ENCODE assay signal across 1 cellular context in the genomic region with DNA sequence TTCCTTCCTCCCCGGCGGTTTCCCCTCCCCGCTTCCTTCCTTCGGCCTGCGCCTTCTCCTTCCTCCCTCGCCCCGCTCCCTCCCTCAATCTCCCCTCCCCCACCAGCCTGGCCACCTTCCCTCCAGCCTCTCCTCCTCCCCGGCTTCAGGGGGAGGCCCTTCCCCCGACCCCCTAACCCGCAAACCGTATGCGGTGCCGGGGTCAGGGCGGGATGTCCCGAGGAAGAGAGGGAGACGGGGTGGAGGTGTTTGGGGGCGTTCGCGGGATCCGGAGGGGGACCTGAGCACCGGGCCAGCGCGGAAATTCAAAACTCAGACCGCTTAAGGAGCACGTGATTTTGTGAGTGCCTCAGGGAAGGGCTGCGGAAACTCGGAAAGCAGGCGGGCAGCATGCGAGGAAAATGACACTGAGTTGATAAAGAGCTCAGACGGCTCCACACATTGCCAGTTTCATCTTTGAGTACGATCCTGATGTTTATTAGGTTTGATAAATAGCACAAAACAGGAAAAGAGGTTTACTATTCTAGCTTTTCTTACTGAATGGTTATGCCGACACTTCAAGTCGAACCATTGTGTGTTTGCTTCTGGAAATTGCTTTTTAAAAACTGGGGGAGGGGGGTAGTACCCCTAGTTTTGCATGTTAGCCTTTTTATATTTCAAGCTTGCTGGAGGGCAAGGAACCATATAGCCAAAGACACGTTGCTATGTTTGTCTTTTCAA.
TF ChIP-seq lines count a peak whose summit lies in the region.

No MANE protein-coding gene starts in this region.

TF ChIP-seq in K562, 482 proteins besides CTCF, POLR2A, EP300 and RAD21 (continued from another document and continues in another):
- TF ChIP-seq, protein P1, sequence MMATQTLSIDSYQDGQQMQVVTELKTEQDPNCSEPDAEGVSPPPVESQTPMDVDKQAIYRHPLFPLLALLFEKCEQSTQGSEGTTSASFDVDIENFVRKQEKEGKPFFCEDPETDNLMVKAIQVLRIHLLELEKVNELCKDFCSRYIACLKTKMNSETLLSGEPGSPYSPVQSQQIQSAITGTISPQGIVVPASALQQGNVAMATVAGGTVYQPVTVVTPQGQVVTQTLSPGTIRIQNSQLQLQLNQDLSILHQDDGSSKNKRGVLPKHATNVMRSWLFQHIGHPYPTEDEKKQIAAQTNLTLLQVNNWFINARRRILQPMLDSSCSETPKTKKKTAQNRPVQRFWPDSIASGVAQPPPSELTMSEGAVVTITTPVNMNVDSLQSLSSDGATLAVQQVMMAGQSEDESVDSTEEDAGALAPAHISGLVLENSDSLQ (IDR thresholded peaks at IDR 0.05): no peak
- TF ChIP-seq KLF10 (CRISPR knock-in tag; IDR thresholded peaks at IDR 0.05): no peak
- no peak for TF ChIP-seq SP2 (IDR thresholded peaks at IDR 0.05; ENCODE audit: extremely low read depth, low read depth, low read length, poor library complexity, severe bottlenecking)
- no peak for TF ChIP-seq FOXJ3 (CRISPR knock-in tag; IDR thresholded peaks at IDR 0.05)
- TF ChIP-seq MED1 (CRISPR knock-in tag; IDR thresholded peaks at IDR 0.05; ENCODE audit: borderline replicate concordance): no peak
- peak; percentile 51 to 90; a peak in 3 of 4 replicates for TF ChIP-seq HDAC1 (IDR thresholded peaks at IDR 0.05)
- TF ChIP-seq ZBED1 (IDR thresholded peaks at IDR 0.05): no peak
- no peak for TF ChIP-seq SNIP1 (IDR thresholded peaks at IDR 0.05; ENCODE audit: low read depth)
- peak; percentile 93 for TF ChIP-seq E2F4 (CRISPR knock-in tag; IDR thresholded peaks at IDR 0.05; ENCODE audit: low read depth)
- TF ChIP-seq, protein P2, sequence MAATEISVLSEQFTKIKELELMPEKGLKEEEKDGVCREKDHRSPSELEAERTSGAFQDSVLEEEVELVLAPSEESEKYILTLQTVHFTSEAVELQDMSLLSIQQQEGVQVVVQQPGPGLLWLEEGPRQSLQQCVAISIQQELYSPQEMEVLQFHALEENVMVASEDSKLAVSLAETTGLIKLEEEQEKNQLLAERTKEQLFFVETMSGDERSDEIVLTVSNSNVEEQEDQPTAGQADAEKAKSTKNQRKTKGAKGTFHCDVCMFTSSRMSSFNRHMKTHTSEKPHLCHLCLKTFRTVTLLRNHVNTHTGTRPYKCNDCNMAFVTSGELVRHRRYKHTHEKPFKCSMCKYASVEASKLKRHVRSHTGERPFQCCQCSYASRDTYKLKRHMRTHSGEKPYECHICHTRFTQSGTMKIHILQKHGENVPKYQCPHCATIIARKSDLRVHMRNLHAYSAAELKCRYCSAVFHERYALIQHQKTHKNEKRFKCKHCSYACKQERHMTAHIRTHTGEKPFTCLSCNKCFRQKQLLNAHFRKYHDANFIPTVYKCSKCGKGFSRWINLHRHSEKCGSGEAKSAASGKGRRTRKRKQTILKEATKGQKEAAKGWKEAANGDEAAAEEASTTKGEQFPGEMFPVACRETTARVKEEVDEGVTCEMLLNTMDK (IDR thresholded peaks at IDR 0.05; ENCODE audit: borderline replicate concordance, insufficient read depth, low read depth, low read length, poor library complexity, severe bottlenecking): no peak
- no peak for TF ChIP-seq CEBPZ (IDR thresholded peaks at IDR 0.05; ENCODE audit: borderline replicate concordance, low read depth, low read length)
- no peak for TF ChIP-seq RBM15 (IDR thresholded peaks at IDR 0.05; ENCODE audit: insufficient read depth, low read length)
- peak; percentile 63 for TF ChIP-seq ZFX (CRISPR knock-in tag; IDR thresholded peaks at IDR 0.05)
- no peak for TF ChIP-seq ZNF778 (CRISPR knock-in tag; IDR thresholded peaks at IDR 0.05)
- TF ChIP-seq BHLHE40 (IDR thresholded peaks at IDR 0.05; ENCODE audit: low read length): peak; percentile 88
- no peak for TF ChIP-seq CBX2 (IDR thresholded peaks at IDR 0.05; ENCODE audit: insufficient read depth, low read length, poor library complexity, severe bottlenecking)
- peak; percentile 80 for TF ChIP-seq TAF9B (IDR thresholded peaks at IDR 0.05; ENCODE audit: partially characterized antibody)
- TF ChIP-seq ZNF561 (CRISPR knock-in tag; conservative IDR thresholded peaks at IDR 0.05): no peak
- no peak for TF ChIP-seq E2F1 (CRISPR knock-in tag; IDR thresholded peaks at IDR 0.05)
- no peak for TF ChIP-seq YBX1 (IDR thresholded peaks at IDR 0.05)
- TF ChIP-seq THRA (IDR thresholded peaks at IDR 0.05): no peak
- TF ChIP-seq, protein P3, sequence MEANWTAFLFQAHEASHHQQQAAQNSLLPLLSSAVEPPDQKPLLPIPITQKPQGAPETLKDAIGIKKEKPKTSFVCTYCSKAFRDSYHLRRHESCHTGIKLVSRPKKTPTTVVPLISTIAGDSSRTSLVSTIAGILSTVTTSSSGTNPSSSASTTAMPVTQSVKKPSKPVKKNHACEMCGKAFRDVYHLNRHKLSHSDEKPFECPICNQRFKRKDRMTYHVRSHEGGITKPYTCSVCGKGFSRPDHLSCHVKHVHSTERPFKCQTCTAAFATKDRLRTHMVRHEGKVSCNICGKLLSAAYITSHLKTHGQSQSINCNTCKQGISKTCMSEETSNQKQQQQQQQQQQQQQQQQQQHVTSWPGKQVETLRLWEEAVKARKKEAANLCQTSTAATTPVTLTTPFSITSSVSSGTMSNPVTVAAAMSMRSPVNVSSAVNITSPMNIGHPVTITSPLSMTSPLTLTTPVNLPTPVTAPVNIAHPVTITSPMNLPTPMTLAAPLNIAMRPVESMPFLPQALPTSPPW (CRISPR knock-in tag; IDR thresholded peaks at IDR 0.05): no peak
- no peak for TF ChIP-seq MTA2 (IDR thresholded peaks at IDR 0.05; ENCODE audit: low read depth)
- TF ChIP-seq E2F3 (CRISPR knock-in tag; IDR thresholded peaks at IDR 0.05): peak; percentile 22; the same call in 1 of the 2 replicates
- no peak; the same call in 1 of the 2 replicates for TF ChIP-seq ESRRA (IDR thresholded peaks at IDR 0.05; ENCODE audit: borderline replicate concordance, low read depth)
- peak; percentile 60; the same call in 1 of the 2 replicates for TF ChIP-seq MTA1 (IDR thresholded peaks at IDR 0.05; ENCODE audit: borderline replicate concordance)
- TF ChIP-seq POLR2H (tag; IDR thresholded peaks at IDR 0.05; ENCODE audit: low read depth): no peak
- TF ChIP-seq CHCHD3 (CRISPR knock-in tag; IDR thresholded peaks at IDR 0.05): no peak
- TF ChIP-seq SLC30A9 (CRISPR knock-in tag; IDR thresholded peaks at IDR 0.05): no peak
- TF ChIP-seq TGIF2 (CRISPR knock-in tag; IDR thresholded peaks at IDR 0.05): no peak
- TF ChIP-seq POLR2AphosphoS5 (IDR thresholded peaks at IDR 0.05; ENCODE audit: control insufficient read depth, insufficient read depth, low read depth, low read length): peak; percentile 57
- no peak for TF ChIP-seq HOMEZ (CRISPR knock-in tag; IDR thresholded peaks at IDR 0.05)
- TF ChIP-seq HEY1 (CRISPR knock-in tag; IDR thresholded peaks at IDR 0.05; ENCODE audit: borderline replicate concordance): no peak
- TF ChIP-seq TAF1 (IDR thresholded peaks at IDR 0.05; ENCODE audit: control insufficient read depth, extremely low read depth, insufficient read depth, low read length, severe bottlenecking): peak; percentile 8
- no peak for TF ChIP-seq PHB (CRISPR knock-in tag; IDR thresholded peaks at IDR 0.05)
- TF ChIP-seq RBM17 (IDR thresholded peaks at IDR 0.05; ENCODE audit: borderline replicate concordance, low read depth, low read length): no peak
- TF ChIP-seq, protein P4, sequence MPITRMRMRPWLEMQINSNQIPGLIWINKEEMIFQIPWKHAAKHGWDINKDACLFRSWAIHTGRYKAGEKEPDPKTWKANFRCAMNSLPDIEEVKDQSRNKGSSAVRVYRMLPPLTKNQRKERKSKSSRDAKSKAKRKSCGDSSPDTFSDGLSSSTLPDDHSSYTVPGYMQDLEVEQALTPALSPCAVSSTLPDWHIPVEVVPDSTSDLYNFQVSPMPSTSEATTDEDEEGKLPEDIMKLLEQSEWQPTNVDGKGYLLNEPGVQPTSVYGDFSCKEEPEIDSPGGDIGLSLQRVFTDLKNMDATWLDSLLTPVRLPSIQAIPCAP (CRISPR knock-in tag; IDR thresholded peaks at IDR 0.05; ENCODE audit: borderline replicate concordance): no peak
- TF ChIP-seq NFATC3 (IDR thresholded peaks at IDR 0.05): no peak
- TF ChIP-seq SMAD3 (CRISPR knock-in tag; conservative IDR thresholded peaks at IDR 0.05): 0 out of 2 replicates have a peak, but pooled peaks have one; percentile 35
- TF ChIP-seq SMARCB1 (IDR thresholded peaks at IDR 0.05; ENCODE audit: insufficient read length, low read depth): no peak
- no peak for TF ChIP-seq CCNT2 (IDR thresholded peaks at IDR 0.05; ENCODE audit: borderline replicate concordance, extremely low read depth, insufficient read length, low read depth, low read length)
- TF ChIP-seq ZNF232 (CRISPR knock-in tag; IDR thresholded peaks at IDR 0.05): no peak
- peak; percentile 84 for TF ChIP-seq BCOR (IDR thresholded peaks at IDR 0.05)
- TF ChIP-seq COPS2 (conservative IDR thresholded peaks at IDR 0.05): no peak
- TF ChIP-seq ZNF143 (CRISPR knock-in tag; IDR thresholded peaks at IDR 0.05): no peak
- TF ChIP-seq, protein P5, sequence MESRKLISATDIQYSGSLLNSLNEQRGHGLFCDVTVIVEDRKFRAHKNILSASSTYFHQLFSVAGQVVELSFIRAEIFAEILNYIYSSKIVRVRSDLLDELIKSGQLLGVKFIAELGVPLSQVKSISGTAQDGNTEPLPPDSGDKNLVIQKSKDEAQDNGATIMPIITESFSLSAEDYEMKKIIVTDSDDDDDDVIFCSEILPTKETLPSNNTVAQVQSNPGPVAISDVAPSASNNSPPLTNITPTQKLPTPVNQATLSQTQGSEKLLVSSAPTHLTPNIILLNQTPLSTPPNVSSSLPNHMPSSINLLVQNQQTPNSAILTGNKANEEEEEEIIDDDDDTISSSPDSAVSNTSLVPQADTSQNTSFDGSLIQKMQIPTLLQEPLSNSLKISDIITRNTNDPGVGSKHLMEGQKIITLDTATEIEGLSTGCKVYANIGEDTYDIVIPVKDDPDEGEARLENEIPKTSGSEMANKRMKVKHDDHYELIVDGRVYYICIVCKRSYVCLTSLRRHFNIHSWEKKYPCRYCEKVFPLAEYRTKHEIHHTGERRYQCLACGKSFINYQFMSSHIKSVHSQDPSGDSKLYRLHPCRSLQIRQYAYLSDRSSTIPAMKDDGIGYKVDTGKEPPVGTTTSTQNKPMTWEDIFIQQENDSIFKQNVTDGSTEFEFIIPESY (CRISPR knock-in tag; IDR thresholded peaks at IDR 0.05): no peak
